In genomic region chr22:49021926-49022815, GRCh38 we compare ENCODE assay signal across 1 cellular context.
TF ChIP-seq lines count a peak whose summit lies in the region.

No MANE protein-coding gene starts in this region.

TF ChIP-seq in H1, 55 proteins besides CTCF, POLR2A, EP300 and RAD21 (continued from another document):
- TF ChIP-seq, protein P1, sequence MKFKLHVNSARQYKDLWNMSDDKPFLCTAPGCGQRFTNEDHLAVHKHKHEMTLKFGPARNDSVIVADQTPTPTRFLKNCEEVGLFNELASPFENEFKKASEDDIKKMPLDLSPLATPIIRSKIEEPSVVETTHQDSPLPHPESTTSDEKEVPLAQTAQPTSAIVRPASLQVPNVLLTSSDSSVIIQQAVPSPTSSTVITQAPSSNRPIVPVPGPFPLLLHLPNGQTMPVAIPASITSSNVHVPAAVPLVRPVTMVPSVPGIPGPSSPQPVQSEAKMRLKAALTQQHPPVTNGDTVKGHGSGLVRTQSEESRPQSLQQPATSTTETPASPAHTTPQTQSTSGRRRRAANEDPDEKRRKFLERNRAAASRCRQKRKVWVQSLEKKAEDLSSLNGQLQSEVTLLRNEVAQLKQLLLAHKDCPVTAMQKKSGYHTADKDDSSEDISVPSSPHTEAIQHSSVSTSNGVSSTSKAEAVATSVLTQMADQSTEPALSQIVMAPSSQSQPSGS (IDR thresholded peaks at IDR 0.05; ENCODE audit: low read length): no peak
- TF ChIP-seq KDM5A (IDR thresholded peaks at IDR 0.05; ENCODE audit: low read length): no peak
- no peak for TF ChIP-seq KDM1A (IDR thresholded peaks at IDR 0.05; ENCODE audit: borderline replicate concordance, low read length)
- TF ChIP-seq GABPA (IDR thresholded peaks at IDR 0.05; ENCODE audit: borderline replicate concordance, insufficient read depth, low read length): no peak
- no peak for TF ChIP-seq SUZ12 (IDR thresholded peaks at IDR 0.05; ENCODE audit: low read length)
